In the genomic region with DNA sequence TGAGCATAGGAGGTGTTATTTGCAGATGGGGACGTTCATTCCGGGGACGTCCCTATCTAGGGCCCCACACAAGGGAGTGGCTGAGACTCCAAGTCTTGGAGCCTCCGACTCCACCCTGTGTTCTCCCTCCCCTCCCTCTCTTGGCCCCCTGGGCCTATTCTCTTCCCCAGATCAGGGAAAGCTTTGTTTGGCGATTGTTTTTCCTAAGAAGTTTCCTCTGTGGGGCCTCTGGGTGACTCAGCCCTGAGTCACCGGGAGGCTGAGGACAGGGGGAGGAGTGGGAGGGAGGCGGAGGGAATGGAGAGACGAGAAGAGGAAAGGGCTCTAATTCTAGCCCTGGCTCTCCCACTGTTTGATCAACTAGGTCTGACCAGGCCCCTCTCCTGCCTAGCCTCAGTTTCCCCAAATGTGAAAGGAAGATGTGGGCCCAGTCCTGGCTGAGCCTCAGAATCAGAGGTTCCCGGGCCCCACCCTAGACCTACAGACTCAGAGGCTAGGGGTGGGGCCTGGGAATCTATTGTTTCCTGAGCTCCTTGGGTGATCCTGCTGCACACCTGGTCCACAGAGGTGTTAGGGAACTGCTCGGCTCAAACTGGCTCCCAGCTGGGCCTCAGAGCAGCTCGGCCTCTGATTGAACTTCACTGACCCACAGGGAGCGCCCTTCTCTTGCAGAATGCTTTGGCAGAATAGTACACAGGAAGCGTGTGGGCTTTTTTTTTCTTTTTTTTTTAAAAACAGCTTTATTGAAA, we compare ENCODE assay signal across 1 cellular context.
TF ChIP-seq lines count a peak whose summit lies in the region.

No MANE protein-coding gene starts in this region.

TF ChIP-seq in K562, 482 proteins besides CTCF, POLR2A, EP300 and RAD21 (continued from another document and continues in another):
- TF ChIP-seq NKRF (IDR thresholded peaks at IDR 0.05; ENCODE audit: borderline replicate concordance) (no peak), SRF (CRISPR knock-in tag; IDR thresholded peaks at IDR 0.05) (peak in 1 of 2 experiments; percentile 84; a peak in 2 of 4 replicates), IRF2 (CRISPR knock-in tag; IDR thresholded peaks at IDR 0.05) (no peak), PPARD (CRISPR knock-in tag; IDR thresholded peaks at IDR 0.05) (no peak), PCBP2 (IDR thresholded peaks at IDR 0.05; ENCODE audit: low read depth, low read length, poor library complexity, severe bottlenecking) (no peak), HLTF (IDR thresholded peaks at IDR 0.05) (no peak), ZNF644 (tag; IDR thresholded peaks at IDR 0.05; ENCODE audit: low read depth) (no peak), HDAC3 (IDR thresholded peaks at IDR 0.05; ENCODE audit: borderline replicate concordance, partially characterized antibody) (no peak), FUS (optimal IDR thresholded peaks at IDR 0.05; ENCODE audit: low read depth, low read length) (no peak), ZNF140 (CRISPR knock-in tag; IDR thresholded peaks at IDR 0.05) (no peak), ZNF347 (CRISPR knock-in tag; IDR thresholded peaks at IDR 0.05; ENCODE audit: low read depth) (no peak), ZNF263 (CRISPR knock-in tag; IDR thresholded peaks at IDR 0.05; ENCODE audit: borderline replicate concordance) (peak; percentile 82), PYGO2 (tag; IDR thresholded peaks at IDR 0.05) (no peak), HNRNPLL (IDR thresholded peaks at IDR 0.05; ENCODE audit: low read depth, low read length, poor library complexity, severe bottlenecking) (no peak), MYC (IDR thresholded peaks at IDR 0.05; ENCODE audit: low read depth, low read length) (no peak), MYC (CRISPR knock-in tag; IDR thresholded peaks at IDR 0.05; ENCODE audit: borderline replicate concordance, low read depth) (no peak), NR4A1 (CRISPR knock-in tag; IDR thresholded peaks at IDR 0.05) (no peak), NR4A1 (tag; IDR thresholded peaks at IDR 0.05) (no peak), MCM3 (IDR thresholded peaks at IDR 0.05) (no peak), TEAD1 (CRISPR knock-in tag; IDR thresholded peaks at IDR 0.05) (no peak), ZNF551 (CRISPR knock-in tag; IDR thresholded peaks at IDR 0.05) (no peak), ZBED1 (IDR thresholded peaks at IDR 0.05) (no peak), NFE2 (IDR thresholded peaks at IDR 0.05; ENCODE audit: low read depth) (peak; percentile 77), KLF10 (CRISPR knock-in tag; IDR thresholded peaks at IDR 0.05) (no peak), ZFPM2 (CRISPR knock-in tag; IDR thresholded peaks at IDR 0.05) (no peak), YBX1 (IDR thresholded peaks at IDR 0.05) (no peak), PML (IDR thresholded peaks at IDR 0.05; ENCODE audit: low read length) (no peak), HDAC2 (IDR thresholded peaks at IDR 0.05) (peak; percentile 85; the same call in 1 of the 2 replicates), MCM7 (IDR thresholded peaks at IDR 0.05) (no peak), ID3 (CRISPR knock-in tag; IDR thresholded peaks at IDR 0.05) (no peak), ID3 (tag; IDR thresholded peaks at IDR 0.05) (no peak), RNF2 (IDR thresholded peaks at IDR 0.05) (no peak; the same call in 1 of the 2 replicates), ZNF449 (CRISPR knock-in tag; IDR thresholded peaks at IDR 0.05) (no peak), ZNF24 (IDR thresholded peaks at IDR 0.05) (no peak), EWSR1 (IDR thresholded peaks at IDR 0.05; ENCODE audit: borderline replicate concordance, low read depth, partially characterized antibody) (no peak), ZNF764 (CRISPR knock-in tag; IDR thresholded peaks at IDR 0.05; ENCODE audit: low read depth) (no peak), MECOM (CRISPR knock-in tag; IDR thresholded peaks at IDR 0.05) (no peak), ZNF77 (CRISPR knock-in tag; IDR thresholded peaks at IDR 0.05) (no peak), ZBTB49 (CRISPR knock-in tag; IDR thresholded peaks at IDR 0.05; ENCODE audit: borderline replicate concordance) (no peak), ZNF717 (CRISPR knock-in tag; IDR thresholded peaks at IDR 0.05) (no peak), FOSL1 (tag; conservative IDR thresholded peaks at IDR 0.05) (peak; percentile 100), NR3C1 (CRISPR knock-in tag; IDR thresholded peaks at IDR 0.05) (no peak), ZNF212 (CRISPR knock-in tag; IDR thresholded peaks at IDR 0.05) (no peak)
- TF ChIP-seq, protein P1, sequence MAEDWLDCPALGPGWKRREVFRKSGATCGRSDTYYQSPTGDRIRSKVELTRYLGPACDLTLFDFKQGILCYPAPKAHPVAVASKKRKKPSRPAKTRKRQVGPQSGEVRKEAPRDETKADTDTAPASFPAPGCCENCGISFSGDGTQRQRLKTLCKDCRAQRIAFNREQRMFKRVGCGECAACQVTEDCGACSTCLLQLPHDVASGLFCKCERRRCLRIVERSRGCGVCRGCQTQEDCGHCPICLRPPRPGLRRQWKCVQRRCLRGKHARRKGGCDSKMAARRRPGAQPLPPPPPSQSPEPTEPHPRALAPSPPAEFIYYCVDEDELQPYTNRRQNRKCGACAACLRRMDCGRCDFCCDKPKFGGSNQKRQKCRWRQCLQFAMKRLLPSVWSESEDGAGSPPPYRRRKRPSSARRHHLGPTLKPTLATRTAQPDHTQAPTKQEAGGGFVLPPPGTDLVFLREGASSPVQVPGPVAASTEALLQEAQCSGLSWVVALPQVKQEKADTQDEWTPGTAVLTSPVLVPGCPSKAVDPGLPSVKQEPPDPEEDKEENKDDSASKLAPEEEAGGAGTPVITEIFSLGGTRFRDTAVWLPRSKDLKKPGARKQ (CRISPR knock-in tag; IDR thresholded peaks at IDR 0.05), result no peak
- TF ChIP-seq, protein P2, sequence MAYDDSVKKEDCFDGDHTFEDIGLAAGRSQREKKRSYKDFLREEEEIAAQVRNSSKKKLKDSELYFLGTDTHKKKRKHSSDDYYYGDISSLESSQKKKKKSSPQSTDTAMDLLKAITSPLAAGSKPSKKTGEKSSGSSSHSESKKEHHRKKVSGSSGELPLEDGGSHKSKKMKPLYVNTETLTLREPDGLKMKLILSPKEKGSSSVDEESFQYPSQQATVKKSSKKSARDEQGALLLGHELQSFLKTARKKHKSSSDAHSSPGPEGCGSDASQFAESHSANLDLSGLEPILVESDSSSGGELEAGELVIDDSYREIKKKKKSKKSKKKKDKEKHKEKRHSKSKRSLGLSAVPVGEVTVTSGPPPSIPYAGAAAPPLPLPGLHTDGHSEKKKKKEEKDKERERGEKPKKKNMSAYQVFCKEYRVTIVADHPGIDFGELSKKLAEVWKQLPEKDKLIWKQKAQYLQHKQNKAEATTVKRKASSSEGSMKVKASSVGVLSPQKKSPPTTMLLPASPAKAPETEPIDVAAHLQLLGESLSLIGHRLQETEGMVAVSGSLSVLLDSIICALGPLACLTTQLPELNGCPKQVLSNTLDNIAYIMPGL (CRISPR knock-in tag; IDR thresholded peaks at IDR 0.05), result no peak
- TF ChIP-seq, protein P3, sequence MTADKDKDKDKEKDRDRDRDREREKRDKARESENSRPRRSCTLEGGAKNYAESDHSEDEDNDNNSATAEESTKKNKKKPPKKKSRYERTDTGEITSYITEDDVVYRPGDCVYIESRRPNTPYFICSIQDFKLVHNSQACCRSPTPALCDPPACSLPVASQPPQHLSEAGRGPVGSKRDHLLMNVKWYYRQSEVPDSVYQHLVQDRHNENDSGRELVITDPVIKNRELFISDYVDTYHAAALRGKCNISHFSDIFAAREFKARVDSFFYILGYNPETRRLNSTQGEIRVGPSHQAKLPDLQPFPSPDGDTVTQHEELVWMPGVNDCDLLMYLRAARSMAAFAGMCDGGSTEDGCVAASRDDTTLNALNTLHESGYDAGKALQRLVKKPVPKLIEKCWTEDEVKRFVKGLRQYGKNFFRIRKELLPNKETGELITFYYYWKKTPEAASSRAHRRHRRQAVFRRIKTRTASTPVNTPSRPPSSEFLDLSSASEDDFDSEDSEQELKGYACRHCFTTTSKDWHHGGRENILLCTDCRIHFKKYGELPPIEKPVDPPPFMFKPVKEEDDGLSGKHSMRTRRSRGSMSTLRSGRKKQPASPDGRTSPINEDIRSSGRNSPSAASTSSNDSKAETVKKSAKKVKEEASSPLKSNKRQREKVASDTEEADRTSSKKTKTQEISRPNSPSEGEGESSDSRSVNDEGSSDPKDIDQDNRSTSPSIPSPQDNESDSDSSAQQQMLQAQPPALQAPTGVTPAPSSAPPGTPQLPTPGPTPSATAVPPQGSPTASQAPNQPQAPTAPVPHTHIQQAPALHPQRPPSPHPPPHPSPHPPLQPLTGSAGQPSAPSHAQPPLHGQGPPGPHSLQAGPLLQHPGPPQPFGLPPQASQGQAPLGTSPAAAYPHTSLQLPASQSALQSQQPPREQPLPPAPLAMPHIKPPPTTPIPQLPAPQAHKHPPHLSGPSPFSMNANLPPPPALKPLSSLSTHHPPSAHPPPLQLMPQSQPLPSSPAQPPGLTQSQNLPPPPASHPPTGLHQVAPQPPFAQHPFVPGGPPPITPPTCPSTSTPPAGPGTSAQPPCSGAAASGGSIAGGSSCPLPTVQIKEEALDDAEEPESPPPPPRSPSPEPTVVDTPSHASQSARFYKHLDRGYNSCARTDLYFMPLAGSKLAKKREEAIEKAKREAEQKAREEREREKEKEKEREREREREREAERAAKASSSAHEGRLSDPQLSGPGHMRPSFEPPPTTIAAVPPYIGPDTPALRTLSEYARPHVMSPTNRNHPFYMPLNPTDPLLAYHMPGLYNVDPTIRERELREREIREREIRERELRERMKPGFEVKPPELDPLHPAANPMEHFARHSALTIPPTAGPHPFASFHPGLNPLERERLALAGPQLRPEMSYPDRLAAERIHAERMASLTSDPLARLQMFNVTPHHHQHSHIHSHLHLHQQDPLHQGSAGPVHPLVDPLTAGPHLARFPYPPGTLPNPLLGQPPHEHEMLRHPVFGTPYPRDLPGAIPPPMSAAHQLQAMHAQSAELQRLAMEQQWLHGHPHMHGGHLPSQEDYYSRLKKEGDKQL (CRISPR knock-in tag; IDR thresholded peaks at IDR 0.05; ENCODE audit: borderline replicate concordance), result no peak
- TF ChIP-seq, protein P4, sequence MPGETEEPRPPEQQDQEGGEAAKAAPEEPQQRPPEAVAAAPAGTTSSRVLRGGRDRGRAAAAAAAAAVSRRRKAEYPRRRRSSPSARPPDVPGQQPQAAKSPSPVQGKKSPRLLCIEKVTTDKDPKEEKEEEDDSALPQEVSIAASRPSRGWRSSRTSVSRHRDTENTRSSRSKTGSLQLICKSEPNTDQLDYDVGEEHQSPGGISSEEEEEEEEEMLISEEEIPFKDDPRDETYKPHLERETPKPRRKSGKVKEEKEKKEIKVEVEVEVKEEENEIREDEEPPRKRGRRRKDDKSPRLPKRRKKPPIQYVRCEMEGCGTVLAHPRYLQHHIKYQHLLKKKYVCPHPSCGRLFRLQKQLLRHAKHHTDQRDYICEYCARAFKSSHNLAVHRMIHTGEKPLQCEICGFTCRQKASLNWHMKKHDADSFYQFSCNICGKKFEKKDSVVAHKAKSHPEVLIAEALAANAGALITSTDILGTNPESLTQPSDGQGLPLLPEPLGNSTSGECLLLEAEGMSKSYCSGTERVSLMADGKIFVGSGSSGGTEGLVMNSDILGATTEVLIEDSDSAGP (CRISPR knock-in tag; IDR thresholded peaks at IDR 0.05), result no peak
- TF ChIP-seq, protein P5, sequence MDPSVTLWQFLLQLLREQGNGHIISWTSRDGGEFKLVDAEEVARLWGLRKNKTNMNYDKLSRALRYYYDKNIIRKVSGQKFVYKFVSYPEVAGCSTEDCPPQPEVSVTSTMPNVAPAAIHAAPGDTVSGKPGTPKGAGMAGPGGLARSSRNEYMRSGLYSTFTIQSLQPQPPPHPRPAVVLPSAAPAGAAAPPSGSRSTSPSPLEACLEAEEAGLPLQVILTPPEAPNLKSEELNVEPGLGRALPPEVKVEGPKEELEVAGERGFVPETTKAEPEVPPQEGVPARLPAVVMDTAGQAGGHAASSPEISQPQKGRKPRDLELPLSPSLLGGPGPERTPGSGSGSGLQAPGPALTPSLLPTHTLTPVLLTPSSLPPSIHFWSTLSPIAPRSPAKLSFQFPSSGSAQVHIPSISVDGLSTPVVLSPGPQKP (CRISPR knock-in tag; IDR thresholded peaks at IDR 0.05), result no peak
